Comparison of ENCODE assay signal across 12 cellular contexts in the genomic region with DNA sequence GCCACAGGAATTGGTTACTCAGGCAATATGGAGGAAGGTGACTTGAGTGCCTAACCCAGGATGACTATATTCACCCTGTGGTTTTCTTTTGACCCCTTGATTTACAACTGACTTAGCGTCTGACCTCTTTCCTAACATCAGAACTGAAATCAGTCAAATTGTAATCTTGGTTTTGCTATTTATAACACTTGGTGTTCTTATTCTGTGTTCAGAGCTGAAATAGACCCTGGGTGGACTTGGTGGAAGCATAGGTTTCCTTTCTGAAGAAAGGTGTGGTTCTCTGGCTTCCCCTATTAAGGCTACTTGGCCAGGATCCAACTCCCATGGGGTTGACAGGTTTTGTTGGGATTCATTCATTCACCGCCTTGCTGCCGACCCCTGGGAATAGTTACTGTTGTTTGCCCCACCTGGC.
DNase-seq lines count a peak whose midpoint lies in the region; ATAC-seq, FAIRE-seq and TF ChIP-seq lines count a peak whose summit lies in the region.
"Had no signal": no experiment of that assay in that cellular context is flagged by ENCODE, and none has a peak within 500 bp of the region (broad histone marks: within the 10 kb centered on the region; RNA-seq: fewer than 3 reads in every experiment).

No MANE protein-coding gene starts in this region.

- H4K20me1 ChIP-seq in astrocyte (ENCODE audit: insufficient read depth, low read length), result no peaks in the 10 kb centered on the region

- H3K27me3 Mint-ChIP-seq in astrocyte (ENCODE audit: low read depth, unreplicated experiment), result no peaks in the 10 kb centered on the region
- no peaks in the 10 kb centered on the region for H3K27me3 Mint-ChIP-seq in CD8-positive, alpha-beta memory T cell

- DNase-seq in GM20000 (ENCODE audit: low spot score), result peak; percentile 51
- DNase-seq in astrocyte (ENCODE audit: low read depth), result no peak
- DNase-seq in HUDEP-2 (lab: John Stamatoyannopoulos, UW; ENCODE audit: unreplicated experiment in 76 of 76), result no peak
- no peak for DNase-seq in CD8-positive, alpha-beta memory T cell
- DNase-seq: cerebellar nuclear complex, esophagus squamous epithelium, NCI-H1694 had no signal

- no peak overlapping the region for H3K27ac Mint-ChIP-seq in astrocyte (ENCODE audit: unreplicated experiment)
- no peak overlapping the region for H3K27ac Mint-ChIP-seq in CD8-positive, alpha-beta memory T cell

- H3K9me3 Mint-ChIP-seq in astrocyte (ENCODE audit: unreplicated experiment), result peaks cover 24% of the 10 kb centered on the region
- H3K9me3 Mint-ChIP-seq in CD8-positive, alpha-beta memory T cell, result peaks cover 4 to 41% (median 30%) of the 10 kb centered on the region in 5 donors

- POLR2A ChIA-PET in CD8-positive, alpha-beta memory T cell (lab: Charles Lee), result no interaction called here

- CTCF ChIA-PET in CD8-positive, alpha-beta memory T cell (lab: Charles Lee), result no interaction called here

- peaks cover 11% of the 10 kb centered on the region for H3K36me3 ChIP-seq in astrocyte (ENCODE audit: insufficient read depth, low read length)
- peaks cover 21% of the 10 kb centered on the region for H3K36me3 ChIP-seq in CD8-positive, alpha-beta memory T cell (ENCODE audit: insufficient read depth, low read length)

- ATAC-seq in GM18511 (IDR thresholded peaks at IDR 0.05; ENCODE audit: unreplicated experiment), result peak; percentile 80
- peak; percentile 63 for ATAC-seq in HG03457 (IDR thresholded peaks at IDR 0.05; ENCODE audit: unreplicated experiment)
- ATAC-seq in GM21723 (IDR thresholded peaks at IDR 0.05; ENCODE audit: unreplicated experiment), result no peak

- H3K4me1 ChIP-seq in astrocyte (ENCODE audit: insufficient read depth, low read length), result peaks cover 14% of the 10 kb centered on the region
- H3K4me1 ChIP-seq in CD8-positive, alpha-beta memory T cell (ENCODE audit: insufficient read depth, low read length), result no peaks in the 10 kb centered on the region
- H3K4me1 ChIP-seq: esophagus squamous epithelium had no signal

- peak overlapping the region; percentile 20 for H3K4me2 ChIP-seq in astrocyte (ENCODE audit: low read length)

- H3K79me2 ChIP-seq in astrocyte (ENCODE audit: insufficient read depth, low read length), result no peaks in the 10 kb centered on the region

- no peak overlapping the region for H2AFZ ChIP-seq in astrocyte (ENCODE audit: low read depth, low read length)

- H3K4me1 Mint-ChIP-seq in astrocyte (ENCODE audit: low read depth, unreplicated experiment), result no peaks in the 10 kb centered on the region
- no peaks in the 10 kb centered on the region for H3K4me1 Mint-ChIP-seq in CD8-positive, alpha-beta memory T cell

- H3K27me3 ChIP-seq in astrocyte (ENCODE audit: insufficient read depth, low read length), result no peaks in the 10 kb centered on the region
- H3K27me3 ChIP-seq in CD8-positive, alpha-beta memory T cell (ENCODE audit: insufficient read depth, low read length, poor library complexity, severe bottlenecking), result no peaks in the 10 kb centered on the region
- H3K27me3 ChIP-seq: esophagus squamous epithelium had no signal

- H3K4me3 ChIP-seq in astrocyte (ENCODE audit: insufficient read depth, low read depth, low read length), result no peak overlapping the region
- H3K4me3 ChIP-seq in CD8-positive, alpha-beta memory T cell (ENCODE audit: low read length), result no peak overlapping the region
- H3K4me3 ChIP-seq: esophagus squamous epithelium had no signal

- peaks cover 67% of the 10 kb centered on the region for H3K36me3 Mint-ChIP-seq in astrocyte (ENCODE audit: low read depth, unreplicated experiment)
- peaks cover 64 to 90% (median 75%) of the 10 kb centered on the region in 3 donors for H3K36me3 Mint-ChIP-seq in CD8-positive, alpha-beta memory T cell

- FAIRE-seq in astrocyte (lab: Jason Lieb, UNC), result no peak
- FAIRE-seq: D721Med, H54 had no signal

- no peak overlapping the region for H3K4me3 Mint-ChIP-seq in astrocyte (ENCODE audit: unreplicated experiment)
- no peak overlapping the region for H3K4me3 Mint-ChIP-seq in CD8-positive, alpha-beta memory T cell

- peaks cover 3% of the 10 kb centered on the region for H3K9me3 ChIP-seq in astrocyte (ENCODE audit: insufficient read depth, low read depth, low read length)
- H3K9me3 ChIP-seq in CD8-positive, alpha-beta memory T cell (ENCODE audit: low read length), result peaks cover 7% of the 10 kb centered on the region

- no peak overlapping the region for H3K27ac ChIP-seq in astrocyte (ENCODE audit: low read depth, low read length)
- no peak overlapping the region for H3K27ac ChIP-seq in CD8-positive, alpha-beta memory T cell (ENCODE audit: low read depth, low read length)
- H3K27ac ChIP-seq: esophagus squamous epithelium had no signal

- TF ChIP-seq CTCF in GM20000 (IDR thresholded peaks at IDR 0.05; ENCODE audit: extremely low read depth, missing control alignments), result no peak
- TF ChIP-seq CTCF in astrocyte (IDR thresholded peaks at IDR 0.05; ENCODE audit: insufficient read depth, low read depth, low read length), result no peak

- no peak overlapping the region for H3K9ac ChIP-seq in astrocyte (ENCODE audit: low read length)
